2 cellular contexts compared by ENCODE assay signal in the genomic region with DNA sequence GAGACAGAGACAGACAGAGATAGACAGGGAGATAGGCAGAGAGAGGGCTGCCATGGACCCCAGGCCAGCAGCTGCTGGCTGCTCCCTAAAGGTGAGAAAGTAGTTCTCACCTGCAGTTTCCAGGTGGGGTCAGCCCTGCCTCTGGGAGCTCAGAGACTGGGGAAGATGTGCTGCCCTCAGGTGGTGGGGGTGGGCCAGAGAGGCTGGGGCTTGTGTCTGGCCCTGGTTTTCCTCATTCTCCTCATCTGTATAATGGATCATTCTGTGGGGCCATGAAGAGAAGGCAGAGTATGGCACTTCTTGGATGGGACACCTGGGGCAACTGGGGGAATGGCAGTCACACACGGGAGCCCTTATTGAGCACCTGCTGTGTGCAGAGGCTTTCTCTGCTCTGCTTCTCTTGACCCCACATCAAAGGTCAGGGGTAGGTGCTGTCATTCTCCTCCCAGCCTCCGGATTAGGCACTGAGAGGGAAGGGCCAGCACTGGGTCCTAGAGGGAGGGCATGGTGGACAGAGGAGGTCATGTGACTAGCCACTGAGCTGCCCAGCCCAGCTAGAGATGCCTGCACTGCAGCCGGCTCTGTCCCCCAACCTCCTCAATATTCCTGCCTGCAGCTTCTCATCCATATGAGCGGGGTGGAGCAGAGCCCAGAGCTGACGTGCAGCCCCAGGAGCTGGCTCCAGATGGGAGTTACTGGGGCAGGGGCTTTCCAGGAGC.
TF ChIP-seq lines count a peak whose summit lies in the region.

No MANE protein-coding gene starts in this region.

TF ChIP-seq in IMR-90, 13 proteins besides CTCF, POLR2A, EP300 and RAD21:
- TF ChIP-seq FOS (IDR thresholded peaks at IDR 0.05; ENCODE audit: low read depth, low read length) = no peak
- TF ChIP-seq, protein P1, sequence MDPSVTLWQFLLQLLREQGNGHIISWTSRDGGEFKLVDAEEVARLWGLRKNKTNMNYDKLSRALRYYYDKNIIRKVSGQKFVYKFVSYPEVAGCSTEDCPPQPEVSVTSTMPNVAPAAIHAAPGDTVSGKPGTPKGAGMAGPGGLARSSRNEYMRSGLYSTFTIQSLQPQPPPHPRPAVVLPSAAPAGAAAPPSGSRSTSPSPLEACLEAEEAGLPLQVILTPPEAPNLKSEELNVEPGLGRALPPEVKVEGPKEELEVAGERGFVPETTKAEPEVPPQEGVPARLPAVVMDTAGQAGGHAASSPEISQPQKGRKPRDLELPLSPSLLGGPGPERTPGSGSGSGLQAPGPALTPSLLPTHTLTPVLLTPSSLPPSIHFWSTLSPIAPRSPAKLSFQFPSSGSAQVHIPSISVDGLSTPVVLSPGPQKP (IDR thresholded peaks at IDR 0.05; ENCODE audit: borderline replicate concordance, low read depth, low read length) = no peak
- no peak for TF ChIP-seq CEBPB (IDR thresholded peaks at IDR 0.05; ENCODE audit: low read depth, low read length)
- TF ChIP-seq BHLHE40 (IDR thresholded peaks at IDR 0.05; ENCODE audit: low read depth, low read length) = no peak
- TF ChIP-seq NFE2L2 (IDR thresholded peaks at IDR 0.05; ENCODE audit: low read depth, low read length) = no peak
- no peak for TF ChIP-seq MAFK (IDR thresholded peaks at IDR 0.05; ENCODE audit: low read depth, low read length)
- no peak for TF ChIP-seq MXI1 (IDR thresholded peaks at IDR 0.05; ENCODE audit: borderline replicate concordance, low read depth, low read length)
- TF ChIP-seq CHD1 (IDR thresholded peaks at IDR 0.05; ENCODE audit: low read depth, low read length) = no peak
- TF ChIP-seq RFX5 (IDR thresholded peaks at IDR 0.05; ENCODE audit: low read depth, low read length) = no peak
- no peak for TF ChIP-seq MAZ (IDR thresholded peaks at IDR 0.05; ENCODE audit: borderline replicate concordance, low read depth, low read length)
- no peak for TF ChIP-seq SMC3 (IDR thresholded peaks at IDR 0.05; ENCODE audit: low read depth, low read length)
- TF ChIP-seq, protein P2, sequence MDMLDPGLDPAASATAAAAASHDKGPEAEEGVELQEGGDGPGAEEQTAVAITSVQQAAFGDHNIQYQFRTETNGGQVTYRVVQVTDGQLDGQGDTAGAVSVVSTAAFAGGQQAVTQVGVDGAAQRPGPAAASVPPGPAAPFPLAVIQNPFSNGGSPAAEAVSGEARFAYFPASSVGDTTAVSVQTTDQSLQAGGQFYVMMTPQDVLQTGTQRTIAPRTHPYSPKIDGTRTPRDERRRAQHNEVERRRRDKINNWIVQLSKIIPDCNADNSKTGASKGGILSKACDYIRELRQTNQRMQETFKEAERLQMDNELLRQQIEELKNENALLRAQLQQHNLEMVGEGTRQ (IDR thresholded peaks at IDR 0.05; ENCODE audit: low read depth, low read length) = no peak
- TF ChIP-seq RCOR1 (IDR thresholded peaks at IDR 0.05; ENCODE audit: insufficient replicate concordance, low read length) = no peak
TF ChIP-seq in IMR-90: peak in this region for 0.

TF ChIP-seq in K562, 482 proteins besides CTCF, POLR2A, EP300 and RAD21:
- TF ChIP-seq, protein P3, sequence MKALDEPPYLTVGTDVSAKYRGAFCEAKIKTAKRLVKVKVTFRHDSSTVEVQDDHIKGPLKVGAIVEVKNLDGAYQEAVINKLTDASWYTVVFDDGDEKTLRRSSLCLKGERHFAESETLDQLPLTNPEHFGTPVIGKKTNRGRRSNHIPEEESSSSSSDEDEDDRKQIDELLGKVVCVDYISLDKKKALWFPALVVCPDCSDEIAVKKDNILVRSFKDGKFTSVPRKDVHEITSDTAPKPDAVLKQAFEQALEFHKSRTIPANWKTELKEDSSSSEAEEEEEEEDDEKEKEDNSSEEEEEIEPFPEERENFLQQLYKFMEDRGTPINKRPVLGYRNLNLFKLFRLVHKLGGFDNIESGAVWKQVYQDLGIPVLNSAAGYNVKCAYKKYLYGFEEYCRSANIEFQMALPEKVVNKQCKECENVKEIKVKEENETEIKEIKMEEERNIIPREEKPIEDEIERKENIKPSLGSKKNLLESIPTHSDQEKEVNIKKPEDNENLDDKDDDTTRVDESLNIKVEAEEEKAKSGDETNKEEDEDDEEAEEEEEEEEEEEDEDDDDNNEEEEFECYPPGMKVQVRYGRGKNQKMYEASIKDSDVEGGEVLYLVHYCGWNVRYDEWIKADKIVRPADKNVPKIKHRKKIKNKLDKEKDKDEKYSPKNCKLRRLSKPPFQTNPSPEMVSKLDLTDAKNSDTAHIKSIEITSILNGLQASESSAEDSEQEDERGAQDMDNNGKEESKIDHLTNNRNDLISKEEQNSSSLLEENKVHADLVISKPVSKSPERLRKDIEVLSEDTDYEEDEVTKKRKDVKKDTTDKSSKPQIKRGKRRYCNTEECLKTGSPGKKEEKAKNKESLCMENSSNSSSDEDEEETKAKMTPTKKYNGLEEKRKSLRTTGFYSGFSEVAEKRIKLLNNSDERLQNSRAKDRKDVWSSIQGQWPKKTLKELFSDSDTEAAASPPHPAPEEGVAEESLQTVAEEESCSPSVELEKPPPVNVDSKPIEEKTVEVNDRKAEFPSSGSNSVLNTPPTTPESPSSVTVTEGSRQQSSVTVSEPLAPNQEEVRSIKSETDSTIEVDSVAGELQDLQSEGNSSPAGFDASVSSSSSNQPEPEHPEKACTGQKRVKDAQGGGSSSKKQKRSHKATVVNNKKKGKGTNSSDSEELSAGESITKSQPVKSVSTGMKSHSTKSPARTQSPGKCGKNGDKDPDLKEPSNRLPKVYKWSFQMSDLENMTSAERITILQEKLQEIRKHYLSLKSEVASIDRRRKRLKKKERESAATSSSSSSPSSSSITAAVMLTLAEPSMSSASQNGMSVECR (CRISPR knock-in tag; IDR thresholded peaks at IDR 0.05) = no peak
- TF ChIP-seq ZSCAN32 (CRISPR knock-in tag; IDR thresholded peaks at IDR 0.05) (no peak), ZNF277 (CRISPR knock-in tag; IDR thresholded peaks at IDR 0.05; ENCODE audit: borderline replicate concordance) (no peak), FOXJ3 (CRISPR knock-in tag; IDR thresholded peaks at IDR 0.05) (no peak), ZNF780A (CRISPR knock-in tag; IDR thresholded peaks at IDR 0.05) (no peak), CXXC5 (CRISPR knock-in tag; IDR thresholded peaks at IDR 0.05) (no peak), KAT8 (IDR thresholded peaks at IDR 0.05; ENCODE audit: low read depth) (no peak), MLLT1 (IDR thresholded peaks at IDR 0.05) (no peak), KLF1 (tag; IDR thresholded peaks at IDR 0.05) (no peak), ZNF644 (tag; IDR thresholded peaks at IDR 0.05; ENCODE audit: low read depth) (no peak)
